ENCODE assay signal across 33 cellular contexts in the genomic region with DNA sequence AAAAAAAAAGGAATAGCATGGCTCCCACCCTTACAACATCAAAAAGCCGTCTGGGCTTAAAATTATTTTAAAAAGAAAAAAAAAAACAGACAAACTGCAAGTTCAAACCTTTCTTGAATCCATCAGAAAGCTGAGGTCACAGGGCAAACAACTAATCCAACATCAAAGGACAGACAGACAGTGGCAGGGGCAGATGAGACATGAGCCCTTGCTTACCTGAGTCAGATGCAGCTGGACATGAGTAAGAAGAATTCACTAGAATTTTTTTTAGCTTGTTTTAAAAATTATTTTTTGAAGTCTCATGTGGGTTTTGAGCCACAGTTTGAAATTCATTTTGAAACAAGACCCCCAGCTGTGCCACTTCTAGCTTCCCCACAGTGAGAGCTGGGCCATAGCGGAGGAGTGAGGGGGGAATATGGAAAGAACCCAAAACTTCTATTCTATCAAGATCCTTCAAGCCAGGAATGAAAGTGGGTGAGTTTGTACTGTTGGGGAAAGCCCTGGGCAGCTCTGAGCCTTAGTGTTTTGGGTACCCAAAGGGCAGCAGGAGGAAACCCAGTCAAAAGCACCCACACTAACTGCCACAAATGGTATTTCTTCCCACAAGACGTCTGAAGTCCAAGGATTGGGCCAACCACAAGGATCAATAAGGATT.
"Had no signal": no experiment of that assay in that cellular context is flagged by ENCODE, and none has a peak within 500 bp of the region (broad histone marks: within the 10 kb centered on the region; RNA-seq: fewer than 3 reads in every experiment).

No MANE protein-coding gene starts in this region.

- H3K27me3 ChIP-seq: adrenal gland, ascending aorta, esophagus squamous epithelium, hepatocyte, ovary, testis, transverse colon had no signal

- H2AFZ ChIP-seq: hepatocyte had no signal

- ATAC-seq: activated CD4-positive, CD25-positive, alpha-beta regulatory T cell treated with anti-CD3 and anti-CD28 coated beads, Interleukin-2, amount 50 U/mL, for 24 hours; sciatic nerve; stimulated activated naive CD8-positive, alpha-beta T cell treated with anti-CD3 and anti-CD28 coated beads, Interleukin-15, Interleukin-2, amounts not matched to agents 100 U/mL and 50 U/mL, for 24 hours had no signal

- H3K4me3 ChIP-seq: adrenal gland, ascending aorta, esophagus squamous epithelium, hepatocyte, left ventricle myocardium inferior, ovary, skin epidermis, testis, transverse colon had no signal

- FAIRE-seq: colon, frontal cortex, urothelium cell line had no signal

- H3K4me1 ChIP-seq: ascending aorta, testis had no signal

- H3K27ac ChIP-seq: adrenal gland, ascending aorta, epithelial cell of prostate, esophagus squamous epithelium, hepatocyte, left ventricle myocardium inferior, ovary, skin epidermis, testis, transverse colon, WERI-Rb-1 had no signal

- H3K36me3 ChIP-seq: adrenal gland, ascending aorta, esophagus squamous epithelium, left ventricle myocardium inferior, ovary, transverse colon, WERI-Rb-1 had no signal

- DNase-seq: activated CD4-positive, alpha-beta memory T cell treated with anti-CD3 and anti-CD28 coated beads for 36 hours; activated CD4-positive, alpha-beta T cell treated with anti-CD3 and anti-CD28 coated beads for 48 hours; activated CD8-positive, alpha-beta memory T cell treated with anti-CD3 and anti-CD28 coated beads, Interleukin-2, amount 50 U/mL, for 4 hours; activated effector memory CD4-positive, alpha-beta T cell treated with anti-CD3 and anti-CD28 coated beads, Interleukin-2, amount 50 U/mL, for 16 hours; activated naive CD4-positive, alpha-beta T cell treated with anti-CD3 and anti-CD28 coated beads for 36 hours; activated naive CD8-positive, alpha-beta T cell treated with anti-CD3 and anti-CD28 coated beads for 36 hours; activated T-cell treated with anti-CD3 and anti-CD28 coated beads, Interleukin-2, amount 50 U/mL, for 1 hour; adrenal gland; caudate nucleus; dermis blood vessel endothelial cell; effector CD4-positive, alpha-beta T cell; esophagus squamous epithelium; glutamatergic neuron; islet precursor cell; left ventricle myocardium inferior; naive B cell; ovary; stimulated activated CD4-positive, alpha-beta T cell treated with anti-CD3 and anti-CD28 coated beads, Interleukin-12 subunit alpha, Interleukin-12 subunit beta, amount 100 ng/mL, for 4 hours; stimulated activated CD4-positive, alpha-beta T cell treated with anti-CD3 and anti-CD28 coated beads, Interleukin-4, amount 100 ng/mL, for 1 hour; stimulated activated naive CD8-positive, alpha-beta T cell treated with anti-CD3 and anti-CD28 coated beads, Interleukin-15, Interleukin-2, amounts not matched to agents 100 U/mL and 50 U/mL, for 24 hours; T1000; testis; transverse colon; WERI-Rb-1 had no signal

- H3K4me2 ChIP-seq: hepatocyte had no signal

- H3K79me2 ChIP-seq: hepatocyte had no signal

- H3K9me3 ChIP-seq: adrenal gland, ascending aorta, esophagus squamous epithelium, left ventricle myocardium inferior, ovary, testis, transverse colon had no signal
